In the genomic region with DNA sequence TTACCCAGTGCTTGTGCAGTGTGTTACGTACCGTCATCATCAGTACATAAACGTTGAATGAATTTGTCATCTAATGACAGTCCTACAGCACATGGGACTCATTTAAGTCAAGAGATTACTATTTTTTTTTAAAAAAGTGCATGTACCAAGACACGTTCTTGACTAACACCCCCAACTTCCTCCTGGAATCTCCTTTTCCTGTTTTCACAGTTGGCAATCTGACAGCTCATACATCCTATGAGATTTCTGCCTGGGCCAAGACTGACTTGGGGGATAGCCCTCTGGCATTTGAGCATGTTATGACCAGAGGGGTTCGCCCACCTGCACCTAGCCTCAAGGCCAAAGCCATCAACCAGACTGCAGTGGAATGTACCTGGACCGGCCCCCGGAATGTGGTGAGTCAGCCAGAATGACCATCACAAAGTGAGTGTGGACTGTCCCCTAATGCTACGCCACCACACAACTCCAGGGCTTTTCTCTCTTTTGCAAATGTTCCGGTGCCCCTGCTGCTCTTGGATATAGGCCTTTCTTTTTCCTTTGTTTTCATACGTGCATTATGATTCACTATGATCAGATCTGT, we compare ENCODE assay signal across 22 cellular contexts.
A peak's percentile ranks its signal among the peaks of the same experiment; 100 is the strongest.
DNase-seq lines count a peak whose midpoint lies in the region; ATAC-seq and TF ChIP-seq lines count a peak whose summit lies in the region.
"Had no signal": no experiment of that assay in that cellular context is flagged by ENCODE, and none has a peak within 500 bp of the region (broad histone marks: within the 10 kb centered on the region; RNA-seq: fewer than 3 reads in every experiment).

No MANE protein-coding gene starts in this region.

- H2BK5ac ChIP-seq in H9 (ENCODE audit: insufficient read length, low read length): no peak overlapping the region

- H3K4me1 ChIP-seq in H9 (ENCODE audit: insufficient read depth, low read length): no peaks in the 10 kb centered on the region

- peak overlapping the region in 2 of 3 experiments; percentile 23 to 62; a peak in 3 of 7 replicates for H3K27ac Mint-ChIP-seq in H9
- H3K27ac Mint-ChIP-seq: CD8-positive, alpha-beta T cell; naive B cell; T-helper 2 cell treated with Interferon-gamma antibody and Interleukin-4, amounts not matched to agents 5 μg/mL and 100 μg/mL, for 36 hours had no signal

- no peaks in the 10 kb centered on the region for H3K79me2 ChIP-seq in H9 (ENCODE audit: insufficient read depth, low read length)

- no peaks in the 10 kb centered on the region for H3K9me3 ChIP-seq in H9 (ENCODE audit: control insufficient read depth, low read depth, low read length)

- H3K27me3 ChIP-seq in H9 (ENCODE audit: insufficient read depth, low read length): 0 out of 2 replicates have a peak, but pooled peaks cover 2% of the 10 kb centered on the region
- H3K27me3 ChIP-seq: cardiac muscle cell had no signal

- no peak overlapping the region for H3K9ac ChIP-seq in H9 (ENCODE audit: extremely low read depth, insufficient read length, low read length)

- CTCF ChIA-PET in RWPE1 (lab: Yijun Ruan, JAX): interaction anchor here (0.7 kb wide), 1 partner anchor 891 kb away, joined by 3 read pairs; no protein-coding TSS in a partner anchor

- no peaks in the 10 kb centered on the region for H3K9me3 Mint-ChIP-seq in H9
- H3K9me3 Mint-ChIP-seq: CD8-positive, alpha-beta T cell; naive B cell; T-helper 2 cell treated with Interferon-gamma antibody and Interleukin-4, amounts not matched to agents 5 μg/mL and 100 μg/mL, for 36 hours had no signal

- intact Hi-C loops in Right ventricle myocardium inferior (cut with DNase I): no loop called here

- H2AFZ ChIP-seq in H9 (ENCODE audit: low read length): no peak overlapping the region

- no peak overlapping the region for H3K4me2 ChIP-seq in H9 (ENCODE audit: insufficient read depth, insufficient read length, low read length)

- no peak overlapping the region for H2BK12ac ChIP-seq in H9 (ENCODE audit: insufficient read length, low read depth, low read length)

- ATAC-seq in GM21447 (IDR thresholded peaks at IDR 0.05; ENCODE audit: unreplicated experiment) (no peak), HG03521 (IDR thresholded peaks at IDR 0.05; ENCODE audit: unreplicated experiment) (no peak), Right ventricle myocardium inferior (no peak)
- ATAC-seq: CD8-positive, alpha-beta T cell; stimulated activated naive CD8-positive, alpha-beta T cell treated with anti-CD3 and anti-CD28 coated beads, Interleukin-15, Interleukin-2, amounts not matched to agents 100 U/mL and 50 U/mL, for 24 hours had no signal

- H3K27ac ChIP-seq in H9 (ENCODE audit: insufficient read length, low read depth, low read length) (no peak overlapping the region), RWPE1 (peak overlapping the region; percentile 46; the same call in 1 of the 2 replicates)
- H3K27ac ChIP-seq: cardiac muscle cell, VCaP had no signal

- peaks cover 34 to 98% (median 89%) of the 10 kb centered on the region in 3 experiments; a peak in 6 of 7 replicates for H3K36me3 Mint-ChIP-seq in H9 (ENCODE audit: insufficient read depth in 1 of 3, low read depth in 3 of 3)

- H3K4me3 ChIP-seq in epithelial cell of esophagus (ENCODE audit: low read length): no peak overlapping the region
- H3K4me3 ChIP-seq: cardiac muscle cell had no signal

- H3K14ac ChIP-seq in H9 (ENCODE audit: insufficient read depth, low read length): no peak overlapping the region

- no peak overlapping the region for H3K18ac ChIP-seq in H9 (ENCODE audit: insufficient read length, low read depth, low read length)

- H2BK120ac ChIP-seq in H9 (ENCODE audit: low read depth, low read length, poor library complexity, severe bottlenecking): no peak overlapping the region

- WGBS in H9 (ENCODE audit: extremely low coverage, insufficient read length, low lambda C conversion rate): no CpG with 5 or more reads among the region's 10 CpGs

- H2BK15ac ChIP-seq in H9 (ENCODE audit: low read depth, low read length): no peak overlapping the region

- H3K23ac ChIP-seq in H9 (ENCODE audit: insufficient read length, low read depth, low read length): no peak overlapping the region

- DNase-seq in H9: peak; percentile 84
- DNase-seq in RWPE1 (ENCODE audit: low spot score): peak; percentile 41
- DNase-seq in epithelial cell of esophagus (ENCODE audit: low read depth): peak; percentile 40
- peak; percentile 48 for DNase-seq in renal cortical epithelial cell (ENCODE audit: low read depth)
- no peak for DNase-seq in Right ventricle myocardium inferior (ENCODE audit: missing footprints)
- DNase-seq: activated CD8-positive, alpha-beta memory T cell treated with anti-CD3 and anti-CD28 coated beads, Interleukin-2, amount 50 U/mL, for 48 hours; CD8-positive, alpha-beta T cell; foreskin melanocyte; GDM1; MM.1S; naive B cell; NCI-H146; NCI-H524; nucleus accumbens; RPMI8226; small intestine; stimulated activated naive CD8-positive, alpha-beta T cell treated with anti-CD3 and anti-CD28 coated beads, Interleukin-15, Interleukin-2, amounts not matched to agents 100 U/mL and 50 U/mL, for 24 hours had no signal

- H3K27me3 Mint-ChIP-seq in H9 (ENCODE audit: low read depth): no peaks in the 10 kb centered on the region
- H3K27me3 Mint-ChIP-seq: naive B cell had no signal

- H3T11ph ChIP-seq in H9 (ENCODE audit: low read length): no peak overlapping the region

- H4K5ac ChIP-seq in H9 (ENCODE audit: insufficient read length, low read depth, low read length): no peak overlapping the region

- no peak overlapping the region for H2AK5ac ChIP-seq in H9 (ENCODE audit: insufficient read length, low read length)

- no peak overlapping the region for H3K4ac ChIP-seq in H9 (ENCODE audit: low read depth, low read length)

- no peak overlapping the region for H3K4me3 Mint-ChIP-seq in H9
- H3K4me3 Mint-ChIP-seq: CD8-positive, alpha-beta T cell; T-helper 2 cell treated with Interferon-gamma antibody and Interleukin-4, amounts not matched to agents 5 μg/mL and 100 μg/mL, for 36 hours had no signal

- H3K56ac ChIP-seq in H9 (ENCODE audit: insufficient read length, low read depth, low read length): no peak overlapping the region

- H4K20me1 ChIP-seq in H9 (ENCODE audit: control insufficient read depth, insufficient read depth, insufficient read length): no peaks in the 10 kb centered on the region

- no peaks in the 10 kb centered on the region for H3K79me1 ChIP-seq in H9 (ENCODE audit: insufficient read depth, low read depth, low read length, poor library complexity, severe bottlenecking)

- POLR2A ChIA-PET in RWPE1 (lab: Yijun Ruan, JAX; ENCODE audit: low non-redundant PET): no interaction called here

- no peaks in the 10 kb centered on the region for H3K23me2 ChIP-seq in H9 (ENCODE audit: insufficient read length, low read depth, low read length, poor library complexity, severe bottlenecking)

- H3K4me1 Mint-ChIP-seq in H9: peaks cover 8 to 24% of the 10 kb centered on the region in 2 experiments; a peak in 3 of 4 replicates
- H3K4me1 Mint-ChIP-seq: naive B cell had no signal

- H4K91ac ChIP-seq in H9 (ENCODE audit: insufficient read length, low read depth, low read length): no peak overlapping the region

- H2BK20ac ChIP-seq in H9 (ENCODE audit: low read depth, low read length, poor library complexity, severe bottlenecking): no peak overlapping the region

- TF ChIP-seq CTCF in H9 (conservative IDR thresholded peaks at IDR 0.05): no peak
- no peak for TF ChIP-seq CTCF in RWPE1 (conservative IDR thresholded peaks at IDR 0.05; ENCODE audit: low read depth)
- TF ChIP-seq CTCF in epithelial cell of esophagus (IDR thresholded peaks at IDR 0.05; ENCODE audit: insufficient read depth, low read depth, low read length, missing control alignments): no peak

- no peak overlapping the region for H4K8ac ChIP-seq in H9 (replicated peaks; ENCODE audit: insufficient read length, low read depth, low read length)
